ENCODE assay signal across 17 cellular contexts in the genomic region with DNA sequence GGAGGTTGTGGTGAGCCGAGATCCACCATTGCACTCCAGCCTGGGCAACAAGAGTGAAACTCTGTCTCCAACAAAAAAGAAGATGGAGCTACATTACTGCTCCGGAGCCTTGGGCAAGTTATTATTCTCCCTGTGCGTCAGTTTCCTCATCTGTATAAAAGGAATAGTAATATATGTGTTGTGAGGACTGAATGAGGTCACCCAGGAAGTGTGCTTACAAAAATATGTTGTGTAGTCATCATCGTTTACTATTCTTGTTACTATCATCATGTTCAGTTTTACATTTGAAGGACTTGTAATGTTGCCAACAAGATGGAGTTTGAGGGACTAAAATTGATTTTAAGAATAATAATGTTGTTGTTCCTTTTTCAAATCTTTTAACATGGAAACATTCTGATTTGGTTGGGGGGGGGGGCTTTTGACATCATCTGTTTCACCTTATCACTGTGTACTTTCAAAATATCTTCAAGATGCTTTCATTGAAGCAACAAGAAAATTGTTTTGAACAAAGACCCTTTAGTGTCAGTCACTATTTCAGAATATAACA.
"Had no signal": no experiment of that assay in that cellular context is flagged by ENCODE, and none has a peak within 500 bp of the region (broad histone marks: within the 10 kb centered on the region; RNA-seq: fewer than 3 reads in every experiment).

No MANE protein-coding gene starts in this region.

- H3K27ac Mint-ChIP-seq: activated naive CD4-positive, alpha-beta T cell treated with anti-CD3 and anti-CD28 coated beads for 36 hours; memory B cell; natural killer cell had no signal

- DNase-seq: activated CD4-positive, alpha-beta T cell treated with anti-CD3 and anti-CD28 coated beads, Interleukin-2, amount 50 U/mL, for 1 hour; activated CD4-positive, CD25-positive, alpha-beta regulatory T cell; activated naive CD4-positive, alpha-beta T cell treated with anti-CD3 and anti-CD28 coated beads for 36 hours; activated T-cell treated with anti-CD3 and anti-CD28 coated beads for 4 hours; effector memory CD4-positive, alpha-beta T cell; natural killer cell; occipital lobe; right lobe of liver; stimulated activated CD4-positive, alpha-beta T cell treated with anti-CD3 and anti-CD28 coated beads, Interleukin-4, amount 100 ng/mL, for 4 hours; stimulated activated CD8-positive, alpha-beta memory T cell treated with anti-CD3 and anti-CD28 coated beads, Interleukin-4, amount 100 ng/mL, for 48 hours; stimulated activated naive CD8-positive, alpha-beta T cell treated with anti-CD3 and anti-CD28 coated beads, Interleukin-15, Interleukin-2, amounts not matched to agents 100 U/mL and 50 U/mL, for 24 hours; T-helper 2 cell; trophoblast cell had no signal

- H3K36me3 Mint-ChIP-seq: memory B cell, natural killer cell had no signal

- ATAC-seq: gastroesophageal sphincter; left lung; natural killer cell; right lobe of liver; stimulated activated naive CD8-positive, alpha-beta T cell treated with anti-CD3 and anti-CD28 coated beads, Interleukin-15, Interleukin-2, amounts not matched to agents 100 U/mL and 50 U/mL, for 24 hours had no signal

- H3K9me3 Mint-ChIP-seq: activated naive CD4-positive, alpha-beta T cell treated with anti-CD3 and anti-CD28 coated beads for 36 hours; central memory CD8-positive, alpha-beta T cell had no signal

- H3K4me3 Mint-ChIP-seq: activated naive CD4-positive, alpha-beta T cell treated with anti-CD3 and anti-CD28 coated beads for 36 hours; central memory CD8-positive, alpha-beta T cell; memory B cell; natural killer cell had no signal

- H3K4me1 Mint-ChIP-seq: central memory CD8-positive, alpha-beta T cell; memory B cell; natural killer cell had no signal

- H3K27me3 Mint-ChIP-seq: central memory CD8-positive, alpha-beta T cell; memory B cell had no signal
